ENCODE assay signal across 8 cellular contexts in genomic region chr12:80186727-80187217, GRCh38.
DNase-seq lines count a peak whose midpoint lies in the region; ATAC-seq and TF ChIP-seq lines count a peak whose summit lies in the region.

No MANE protein-coding gene starts in this region.

- H3K27me3 ChIP-seq in Loucy (ENCODE audit: insufficient read depth, low read length, poor library complexity, severe bottlenecking) (no peaks in the 10 kb centered on the region), SJSA1 (replicated peaks) (no peaks in the 10 kb centered on the region)

- H3F3A ChIP-seq in Loucy (ENCODE audit: low read depth): no peaks in the 10 kb centered on the region

- H3K79me2 ChIP-seq in Loucy (ENCODE audit: insufficient read depth, low read length): no peaks in the 10 kb centered on the region

- peak overlapping the region; percentile 91 for H2AFZ ChIP-seq in Loucy (ENCODE audit: low read length)

- H3K36me3 ChIP-seq in Loucy (ENCODE audit: insufficient read depth, low read length) (no peaks in the 10 kb centered on the region), SJSA1 (no peaks in the 10 kb centered on the region)

- H3K9me2 ChIP-seq in Loucy (replicated peaks; ENCODE audit: low read depth, low read length): no peaks in the 10 kb centered on the region

- H3K4me1 ChIP-seq in Loucy (ENCODE audit: insufficient read depth, low read length, poor library complexity, severe bottlenecking): peaks cover 5% of the 10 kb centered on the region
- H3K4me1 ChIP-seq in SJSA1 (replicated peaks): peaks cover 42% of the 10 kb centered on the region

- H3K9me3 ChIP-seq in Loucy (ENCODE audit: insufficient read depth, low read depth, low read length): no peaks in the 10 kb centered on the region
- no peaks in the 10 kb centered on the region for H3K9me3 ChIP-seq in SJSA1 (replicated peaks)

- H3K27ac ChIP-seq in SJSA1: peak overlapping the region; percentile 79

- H3K9ac ChIP-seq in Loucy (ENCODE audit: low read depth, low read length, poor library complexity, severe bottlenecking): no peak overlapping the region

- peak; percentile 68 for ATAC-seq in GM21825 (IDR thresholded peaks at IDR 0.05; ENCODE audit: unreplicated experiment)

- no peak overlapping the region for H3K4me3 ChIP-seq in Loucy (ENCODE audit: low read length, poor library complexity, severe bottlenecking)
- H3K4me3 ChIP-seq in SJSA1: no peak overlapping the region
- no peak overlapping the region for H3K4me3 ChIP-seq in choroid plexus epithelial cell (ENCODE audit: low read depth, low read length)

- no peak overlapping the region for H3K4me2 ChIP-seq in Loucy (ENCODE audit: low read depth, low read length, poor library complexity, severe bottlenecking)

- DNase-seq in SIG-M5 treated with dmso at 0.1 percent for 504 hours (lab: John Stamatoyannopoulos, UW; ENCODE audit: unreplicated experiment) (peak; percentile 68), SIG-M5 (lab: John Stamatoyannopoulos, UW) (no peak), SJSA1 (ENCODE audit: low read depth in 1 of 2, low spot score in 2 of 2) (peak; percentile 73 to 88), choroid plexus epithelial cell (ENCODE audit: low read depth) (peak; percentile 96), left kidney (ENCODE audit: low read depth, low spot score) (peak; percentile 89), stromal cell of bone marrow (ENCODE audit: low read depth) (peak; percentile 97)

- peak; percentile 95 for TF ChIP-seq CTCF in Loucy (conservative IDR thresholded peaks at IDR 0.05; ENCODE audit: low read length)
- peak; percentile 84 for TF ChIP-seq CTCF in choroid plexus epithelial cell (conservative IDR thresholded peaks at IDR 0.05; ENCODE audit: low read depth, low read length)

- H4K20me1 ChIP-seq in Loucy (ENCODE audit: insufficient read depth, low read length, poor library complexity, severe bottlenecking): no peaks in the 10 kb centered on the region
